Comparison of ENCODE assay signal across 18 cellular contexts in the genomic region with DNA sequence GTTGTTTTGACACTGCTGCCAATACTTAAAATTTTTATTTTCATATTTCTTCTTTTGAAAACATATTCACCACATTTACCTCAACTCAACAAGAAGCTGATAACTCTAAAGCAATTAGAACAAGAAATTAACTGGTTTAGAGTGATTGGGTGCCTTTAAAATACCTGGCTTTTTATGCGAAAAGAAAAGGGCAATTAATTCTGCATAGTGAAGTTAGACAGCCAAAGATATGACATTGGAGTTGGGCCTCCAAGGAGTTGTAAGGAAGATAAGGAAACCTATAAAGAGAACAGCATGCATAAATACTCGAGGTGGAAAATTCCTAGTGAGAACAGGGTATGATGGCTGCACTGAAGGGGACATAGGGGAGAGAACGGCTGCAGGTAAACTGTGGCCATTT. TPM values are rescaled to one million over a fixed set of nuclear protein-coding genes. Genes with fewer than 3 reads are reported as not detected.
DNase-seq lines count a peak whose midpoint lies in the region; ATAC-seq and TF ChIP-seq lines count a peak whose summit lies in the region.
"Had no signal": no experiment of that assay in that cellular context is flagged by ENCODE, and none has a peak within 500 bp of the region (broad histone marks: within the 10 kb centered on the region; RNA-seq: fewer than 3 reads in every experiment).

No MANE protein-coding gene starts in this region.

- H3K4me1 Mint-ChIP-seq in activated T-cell treated with anti-CD3 and anti-CD28 coated beads, Interleukin-2, amount 50 U/mL, for 72 hours (ENCODE audit: low read depth): peaks cover 15% of the 10 kb centered on the region
- peaks cover 20% of the 10 kb centered on the region for H3K4me1 Mint-ChIP-seq in activated T-cell treated with anti-CD3 and anti-CD28 coated beads, Interleukin-2, amount 50 U/mL, for 24 hours (ENCODE audit: low read depth)
- H3K4me1 Mint-ChIP-seq in natural killer cell (peaks cover 6 to 15% of the 10 kb centered on the region in 2 donors), T-cell (peaks cover 15 to 19% (median 15%) of the 10 kb centered on the region in 3 donors)
- peaks cover 9 to 11% of the 10 kb centered on the region in 2 donors for H3K4me1 Mint-ChIP-seq in natural killer cell treated with Interleukin-12 subunit alpha and Interleukin-12 subunit beta and Interleukin-15 and Interleukin-18, amount 100 ng/mL, for 72 hours (ENCODE audit: low read depth in 2 of 2)
- peaks cover 25% of the 10 kb centered on the region for H3K4me1 Mint-ChIP-seq in stimulated activated effector memory CD8-positive, alpha-beta T cell treated with anti-CD3 and anti-CD28 coated beads, Interleukin-12 subunit alpha, Interleukin-12 subunit beta, amount 100 ng/mL, for 72 hours

- no peak overlapping the region for H3K4me3 Mint-ChIP-seq in activated T-cell treated with anti-CD3 and anti-CD28 coated beads, Interleukin-2, amount 50 U/mL, for 72 hours
- H3K4me3 Mint-ChIP-seq in activated T-cell treated with anti-CD3 and anti-CD28 coated beads, Interleukin-2, amount 50 U/mL, for 24 hours: no peak overlapping the region
- H3K4me3 Mint-ChIP-seq in natural killer cell (no peak overlapping the region), T-cell (no peak overlapping the region)
- no peak overlapping the region for H3K4me3 Mint-ChIP-seq in natural killer cell treated with Interleukin-12 subunit alpha and Interleukin-12 subunit beta and Interleukin-15 and Interleukin-18, amount 100 ng/mL, for 72 hours
- no peak overlapping the region for H3K4me3 Mint-ChIP-seq in stimulated activated effector memory CD8-positive, alpha-beta T cell treated with anti-CD3 and anti-CD28 coated beads, Interleukin-12 subunit alpha, Interleukin-12 subunit beta, amount 100 ng/mL, for 72 hours
- H3K4me3 Mint-ChIP-seq: CD8-positive, alpha-beta T cell had no signal

- ATAC-seq in activated T-cell treated with anti-CD3 and anti-CD28 coated beads, Interleukin-2, amount 50 U/mL, for 72 hours (replicated peaks in 1 of 2): no peak
- ATAC-seq in natural killer cell (no peak), T-cell (replicated peaks in 1 of 4) (no peak)
- ATAC-seq in natural killer cell treated with Interleukin-12 subunit alpha and Interleukin-12 subunit beta and Interleukin-15 and Interleukin-18, amount 100 ng/mL, for 72 hours: no peak
- ATAC-seq in stimulated activated effector memory CD8-positive, alpha-beta T cell treated with anti-CD3 and anti-CD28 coated beads, Interleukin-12 subunit alpha, Interleukin-12 subunit beta, amount 100 ng/mL, for 72 hours: no peak
- ATAC-seq: CD8-positive, alpha-beta T cell; HepG2 had no signal

- H3K9me3 Mint-ChIP-seq in activated T-cell treated with anti-CD3 and anti-CD28 coated beads, Interleukin-2, amount 50 U/mL, for 72 hours: no peaks in the 10 kb centered on the region
- no peaks in the 10 kb centered on the region for H3K9me3 Mint-ChIP-seq in activated T-cell treated with anti-CD3 and anti-CD28 coated beads, Interleukin-2, amount 50 U/mL, for 24 hours
- no peaks in the 10 kb centered on the region for H3K9me3 Mint-ChIP-seq in natural killer cell
- no peaks in the 10 kb centered on the region for H3K9me3 Mint-ChIP-seq in natural killer cell treated with Interleukin-12 subunit alpha and Interleukin-12 subunit beta and Interleukin-15 and Interleukin-18, amount 100 ng/mL, for 72 hours
- no peaks in the 10 kb centered on the region for H3K9me3 Mint-ChIP-seq in stimulated activated effector memory CD8-positive, alpha-beta T cell treated with anti-CD3 and anti-CD28 coated beads, Interleukin-12 subunit alpha, Interleukin-12 subunit beta, amount 100 ng/mL, for 72 hours
- no peaks in the 10 kb centered on the region for H3K9me3 Mint-ChIP-seq in T-cell
- H3K9me3 Mint-ChIP-seq: CD8-positive, alpha-beta T cell had no signal

- peaks cover 0 to 22% of the 10 kb centered on the region in 2 donors for H3K36me3 Mint-ChIP-seq in activated T-cell treated with anti-CD3 and anti-CD28 coated beads, Interleukin-2, amount 50 U/mL, for 72 hours (ENCODE audit: insufficient read depth in 2 of 2)
- H3K36me3 Mint-ChIP-seq in activated T-cell treated with anti-CD3 and anti-CD28 coated beads, Interleukin-2, amount 50 U/mL, for 24 hours (ENCODE audit: low read depth): peaks cover 87% of the 10 kb centered on the region
- peaks cover 1% of the 10 kb centered on the region for H3K36me3 Mint-ChIP-seq in natural killer cell
- peaks cover 20% of the 10 kb centered on the region for H3K36me3 Mint-ChIP-seq in natural killer cell treated with Interleukin-12 subunit alpha and Interleukin-12 subunit beta and Interleukin-15 and Interleukin-18, amount 100 ng/mL, for 72 hours
- H3K36me3 Mint-ChIP-seq in stimulated activated effector memory CD8-positive, alpha-beta T cell treated with anti-CD3 and anti-CD28 coated beads, Interleukin-12 subunit alpha, Interleukin-12 subunit beta, amount 100 ng/mL, for 72 hours: peaks cover 94% of the 10 kb centered on the region
- peaks cover 20% of the 10 kb centered on the region for H3K36me3 Mint-ChIP-seq in T-cell

- H3K27me3 Mint-ChIP-seq in activated T-cell treated with anti-CD3 and anti-CD28 coated beads, Interleukin-2, amount 50 U/mL, for 72 hours (ENCODE audit: low read depth): no peaks in the 10 kb centered on the region
- H3K27me3 Mint-ChIP-seq in activated T-cell treated with anti-CD3 and anti-CD28 coated beads, Interleukin-2, amount 50 U/mL, for 24 hours: no peaks in the 10 kb centered on the region
- H3K27me3 Mint-ChIP-seq in natural killer cell (ENCODE audit: low read depth in 2 of 2): no peaks in the 10 kb centered on the region
- no peaks in the 10 kb centered on the region for H3K27me3 Mint-ChIP-seq in natural killer cell treated with Interleukin-12 subunit alpha and Interleukin-12 subunit beta and Interleukin-15 and Interleukin-18, amount 100 ng/mL, for 72 hours
- no peaks in the 10 kb centered on the region for H3K27me3 Mint-ChIP-seq in T-cell

- intact Hi-C loops in natural killer cell (cut with micrococcal nuclease): no loop called here

- POLR2A ChIA-PET in T-cell (lab: Charles Lee): no interaction called here

- no peak for DNase-seq in activated T-cell treated with anti-CD3 and anti-CD28 coated beads, Interleukin-2, amount 50 U/mL, for 72 hours
- no peak for DNase-seq in activated T-cell treated with anti-CD3 and anti-CD28 coated beads, Interleukin-2, amount 50 U/mL, for 24 hours
- DNase-seq in natural killer cell: no peak
- no peak for DNase-seq in natural killer cell treated with Interleukin-12 subunit alpha and Interleukin-12 subunit beta and Interleukin-15 and Interleukin-18, amount 100 ng/mL, for 72 hours (ENCODE audit: low spot score)
- no peak for DNase-seq in stimulated activated effector memory CD8-positive, alpha-beta T cell treated with anti-CD3 and anti-CD28 coated beads, Interleukin-12 subunit alpha, Interleukin-12 subunit beta, amount 100 ng/mL, for 72 hours (ENCODE audit: low spot score in 2 of 2)
- DNase-seq in activated CD8-positive, alpha-beta memory T cell treated with anti-CD3 and anti-CD28 coated beads, Interleukin-2, amount 50 U/mL, for 4 hours: no peak
- no peak for DNase-seq in T-cell
- DNase-seq: 8988T; BE2C; CD8-positive, alpha-beta T cell; COR-L47; DMS153; DMS79 treated with DMSO at 0.1 percent for 48 hours; EL had no signal

- CTCF ChIA-PET in T-cell (lab: Charles Lee): no interaction called here

- no peak for TF ChIP-seq CTCF in natural killer cell (IDR thresholded peaks at IDR 0.05)
- no peak for TF ChIP-seq CTCF in VCaP (conservative IDR thresholded peaks at IDR 0.05)

- H3K27ac Mint-ChIP-seq in activated T-cell treated with anti-CD3 and anti-CD28 coated beads, Interleukin-2, amount 50 U/mL, for 72 hours: peak overlapping the region; percentile 35
- no peak overlapping the region for H3K27ac Mint-ChIP-seq in activated T-cell treated with anti-CD3 and anti-CD28 coated beads, Interleukin-2, amount 50 U/mL, for 24 hours
- H3K27ac Mint-ChIP-seq in natural killer cell (peak overlapping the region; percentile 2 to 3), T-cell (no peak overlapping the region)
- no peak overlapping the region for H3K27ac Mint-ChIP-seq in natural killer cell treated with Interleukin-12 subunit alpha and Interleukin-12 subunit beta and Interleukin-15 and Interleukin-18, amount 100 ng/mL, for 72 hours
- peak overlapping the region; percentile 48 for H3K27ac Mint-ChIP-seq in stimulated activated effector memory CD8-positive, alpha-beta T cell treated with anti-CD3 and anti-CD28 coated beads, Interleukin-12 subunit alpha, Interleukin-12 subunit beta, amount 100 ng/mL, for 72 hours

- H3K27ac ChIP-seq in VCaP: peak overlapping the region; percentile 22; the same call in 1 of the 2 replicates
- H3K27ac ChIP-seq: C4-2B had no signal

RNA-seq across cellular contexts. Expression of a gene that starts 9.6 kb away (rescaled TPM):
- 10 to 100 TPM; 56.9 to 64.4 TPM for total RNA-seq in activated T-cell treated with anti-CD3 and anti-CD28 coated beads, Interleukin-2, amount 50 U/mL, for 72 hours
- total RNA-seq in natural killer cell: 10 to 100 TPM in 1 of 3 donors, 1 to 10 TPM in 2; 5.8 to 10.8 (median 9.7) TPM
- total RNA-seq in natural killer cell treated with Interleukin-12 subunit alpha and Interleukin-12 subunit beta and Interleukin-15 and Interleukin-18, amount 100 ng/mL, for 72 hours: 10 to 100 TPM; 40.5 to 41.4 TPM
- 10 to 100 TPM in 4 of 5 donors, 1 to 10 TPM in 1; 9.5 to 23.8 (median 19.1) TPM for total RNA-seq in T-cell

RNA-seq across cellular contexts. Expression of a gene that starts 9.6 kb away (rescaled TPM):
- 10 to 100 TPM; 78.4 to 85.1 TPM for total RNA-seq in activated T-cell treated with anti-CD3 and anti-CD28 coated beads, Interleukin-2, amount 50 U/mL, for 72 hours
- 10 to 100 TPM; 38.3 to 53.8 (median 46.6) TPM for total RNA-seq in natural killer cell
- total RNA-seq in natural killer cell treated with Interleukin-12 subunit alpha and Interleukin-12 subunit beta and Interleukin-15 and Interleukin-18, amount 100 ng/mL, for 72 hours: 10 to 100 TPM; 38.9 to 51.0 TPM
- total RNA-seq in T-cell: 10 to 100 TPM; 42.5 to 54.3 (median 50.0) TPM

RNA-seq across cellular contexts. Expression of a gene that starts 9.9 kb away (rescaled TPM):
- total RNA-seq in activated T-cell treated with anti-CD3 and anti-CD28 coated beads, Interleukin-2, amount 50 U/mL, for 72 hours: 10 to 100 TPM; 33.2 to 37.4 TPM
- 10 to 100 TPM; 24.4 to 34.3 (median 24.6) TPM for total RNA-seq in natural killer cell
- total RNA-seq in natural killer cell treated with Interleukin-12 subunit alpha and Interleukin-12 subunit beta and Interleukin-15 and Interleukin-18, amount 100 ng/mL, for 72 hours: 10 to 100 TPM; 22.1 to 24.1 TPM
- total RNA-seq in T-cell: 10 to 100 TPM; 23.1 to 30.7 (median 29.7) TPM

RNA-seq across cellular contexts. Expression of a gene that starts 27.1 kb away (rescaled TPM):
- 10 to 100 TPM; 10.6 to 12.6 TPM for total RNA-seq in activated T-cell treated with anti-CD3 and anti-CD28 coated beads, Interleukin-2, amount 50 U/mL, for 72 hours
- total RNA-seq in natural killer cell: 10 to 100 TPM in 2 of 3 donors, 1 to 10 TPM in 1; 7.2 to 12.8 (median 12.2) TPM
- 10 to 100 TPM; 10.4 to 14.3 TPM for total RNA-seq in natural killer cell treated with Interleukin-12 subunit alpha and Interleukin-12 subunit beta and Interleukin-15 and Interleukin-18, amount 100 ng/mL, for 72 hours
- 1 to 10 TPM; 6.6 to 8.1 (median 7.1) TPM for total RNA-seq in T-cell
- total RNA-seq: H1 had no signal

RNA-seq across cellular contexts. Expression of a gene that starts 55.2 kb away (rescaled TPM):
- under 1 TPM; 0.74 to 0.76 TPM for total RNA-seq in activated T-cell treated with anti-CD3 and anti-CD28 coated beads, Interleukin-2, amount 50 U/mL, for 72 hours
- total RNA-seq in natural killer cell (under 1 TPM in 1 of 3 donors, not detected in 2; 0.50 TPM), T-cell (1 to 10 TPM in 2 of 5 donors, under 1 TPM in 3; 0.43 to 1.2 (median 0.75) TPM)
- total RNA-seq in natural killer cell treated with Interleukin-12 subunit alpha and Interleukin-12 subunit beta and Interleukin-15 and Interleukin-18, amount 100 ng/mL, for 72 hours: under 1 TPM; 0.14 to 0.56 TPM

Comparison
In these comparisons a context has a peak if more than half of its experiments do, and no peak if none do; other contexts are left out.
1. H3K27ac Mint-ChIP-seq: peak in activated T-cell treated with anti-CD3 and anti-CD28 coated beads, Interleukin-2, amount 50 U/mL, for 72 hours (single experiment), natural killer cell (2 of 2) and stimulated activated effector memory CD8-positive, alpha-beta T cell treated with anti-CD3 and anti-CD28 coated beads, Interleukin-12 subunit alpha, Interleukin-12 subunit beta, amount 100 ng/mL, for 72 hours (single experiment); none in activated T-cell treated with anti-CD3 and anti-CD28 coated beads, Interleukin-2, amount 50 U/mL, for 24 hours (single experiment), natural killer cell treated with Interleukin-12 subunit alpha and Interleukin-12 subunit beta and Interleukin-15 and Interleukin-18, amount 100 ng/mL, for 72 hours (0 of 2) and T-cell (0 of 2).